ENCODE assay signal across 8 cellular contexts in the genomic region with DNA sequence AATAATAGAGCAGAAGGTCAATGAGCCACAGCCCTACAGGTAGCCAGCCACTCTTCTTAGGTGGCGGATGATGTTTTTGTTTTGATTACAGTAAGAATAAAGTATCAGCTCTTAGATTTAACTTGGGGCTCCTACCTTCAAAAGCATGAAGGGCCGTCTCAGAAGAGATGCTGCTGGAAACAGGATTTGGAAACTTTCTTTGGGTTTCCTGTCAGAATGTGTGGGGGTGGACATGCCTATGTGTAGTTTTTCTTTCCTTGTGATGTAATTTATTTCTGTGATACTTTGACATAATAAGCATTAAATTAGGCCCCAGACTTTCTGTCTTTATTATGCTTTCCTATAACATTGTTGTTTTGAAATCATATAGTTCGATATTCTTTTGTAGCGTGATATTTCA. TPM values are rescaled to one million over a fixed set of nuclear protein-coding genes. Genes with fewer than 3 reads are reported as not detected.
DNase-seq lines count a peak whose midpoint lies in the region; ATAC-seq and TF ChIP-seq lines count a peak whose summit lies in the region.

No MANE protein-coding gene starts in this region.

- TF ChIP-seq CTCF in AG04449 (IDR thresholded peaks at IDR 0.05; ENCODE audit: insufficient read depth, low read length, missing control alignments) (no peak), HL-60 (IDR thresholded peaks at IDR 0.05; ENCODE audit: insufficient read depth, low read length) (no peak)

- DNase-seq in AG04449 (ENCODE audit: low read depth, low spot score) (no peak), HL-60 (ENCODE audit: low read depth in 1 of 2, low spot score in 1 of 2) (peak in 1 of 2 experiments; percentile 38), SW480 (ENCODE audit: low spot score) (no peak), left colon (no peak)

- POLR2A ChIA-PET in AG04449 (lab: Yijun Ruan, JAX), result no interaction called here

- H3K27ac ChIP-seq in HL-60 (replicated peaks), result peak overlapping the region; percentile 68
- H3K27ac ChIP-seq in angular gyrus (ENCODE audit: low read depth, low read length), result peak overlapping the region; percentile 45
- no peak overlapping the region for H3K27ac ChIP-seq in mesodermal cell (ENCODE audit: low read depth, low read length, severe bottlenecking)

- peaks cover 12% of the 10 kb centered on the region for H3K4me1 ChIP-seq in mesodermal cell (ENCODE audit: control insufficient read depth, insufficient read depth, low read length, poor library complexity, severe bottlenecking)

- CTCF ChIA-PET in AG04449 (lab: Yijun Ruan, JAX), result interaction anchor here (1.3 to 3.6 kb wide), 3 partner anchors 8 to 113 kb away, joined by 4 to 24 read pairs (median 6); no protein-coding TSS in a partner anchor

- no peaks in the 10 kb centered on the region for H3K27me3 ChIP-seq in HL-60 (ENCODE audit: insufficient read depth, poor library complexity, severe bottlenecking)

- WGBS in mesodermal cell (ENCODE audit: insufficient coverage in 2 of 2), 2 experiments, result 83% methylated on average over 1 to 4 of the region's 4 CpGs

- H3K36me3 ChIP-seq in mesodermal cell (ENCODE audit: control insufficient read depth, insufficient read depth, low read length), result peaks cover 8% of the 10 kb centered on the region

- ATAC-seq in GM18498 (IDR thresholded peaks at IDR 0.05; ENCODE audit: unreplicated experiment) (no peak), HG03565 (IDR thresholded peaks at IDR 0.05; ENCODE audit: unreplicated experiment) (no peak), left colon (no peak)

- H3K4me3 ChIP-seq in AG04449 (ENCODE audit: low read depth, low read length), result peak overlapping the region; percentile 87
- H3K4me3 ChIP-seq in HL-60 (replicated peaks; ENCODE audit: insufficient read depth, low read length), result peak overlapping the region; percentile 75
- H3K4me3 ChIP-seq in mesodermal cell (ENCODE audit: extremely low read depth, insufficient read depth, low read length, poor library complexity, severe bottlenecking), result peak overlapping the region; percentile 76

- intact Hi-C loops in left colon (cut with DNase I, micrococcal nuclease), result no loop called here

- no peaks in the 10 kb centered on the region for H3K9me3 ChIP-seq in mesodermal cell (ENCODE audit: control insufficient read depth, low read length)

RNA-seq across cellular contexts. Expression of a gene that starts 1.5 kb away (rescaled TPM):
- 47.0 TPM for polyA plus RNA-seq in mesodermal cell (2013, experiment 1 of 2)
- polyA plus RNA-seq in mesodermal cell (2013, experiment 2 of 2), result 54.6 TPM
- total RNA-seq in left colon, result 100 to 1,000 TPM in 1 of 2 donors, 10 to 100 TPM in 1; 82.3 to 113 TPM
